Comparison of ENCODE assay signal across 8 cellular contexts in genomic region chr4:145481942-145482208, GRCh38. TPM values are rescaled to one million over a fixed set of nuclear protein-coding genes. Genes with fewer than 3 reads are reported as not detected.
A peak's percentile ranks its signal among the peaks of the same experiment; 100 is the strongest.
DNase-seq lines count a peak whose midpoint lies in the region; ATAC-seq and TF ChIP-seq lines count a peak whose summit lies in the region.

No MANE protein-coding gene starts in this region.

- H3K4me1 ChIP-seq in HEK293 (ENCODE audit: control insufficient read depth, insufficient read depth, low read length) (no peaks in the 10 kb centered on the region), mesodermal cell (ENCODE audit: control insufficient read depth, insufficient read depth, low read length, poor library complexity, severe bottlenecking) (peaks cover 8% of the 10 kb centered on the region)

- H3K27me3 ChIP-seq in brain microvascular endothelial cell (replicated peaks), result no peaks in the 10 kb centered on the region

- H3K27ac ChIP-seq in 22Rv1 (peak overlapping the region; percentile 86), HEK293 (ENCODE audit: extremely low read depth, low read depth, low read length) (peak overlapping the region; percentile 93), brain microvascular endothelial cell (peak overlapping the region; percentile 61), mesodermal cell (ENCODE audit: low read depth, low read length, severe bottlenecking) (peak overlapping the region; percentile 88)

- H3K4me3 ChIP-seq in HEK293 (ENCODE audit: low read depth, low read length) (peak overlapping the region; percentile 72), brain microvascular endothelial cell (ENCODE audit: low read depth, low read length) (peak overlapping the region; percentile 70), mesodermal cell (ENCODE audit: extremely low read depth, insufficient read depth, low read length, poor library complexity, severe bottlenecking) (peak overlapping the region; percentile 78)

- POLR2A ChIA-PET in HEK293 (lab: Yijun Ruan, JAX), result no interaction called here

- CTCF ChIA-PET in HEK293 (lab: Yijun Ruan, JAX), result no interaction called here

- H3K9me3 ChIP-seq in HEK293 (ENCODE audit: control insufficient read depth, insufficient read depth, low read depth, low read length), result no peaks in the 10 kb centered on the region
- H3K9me3 ChIP-seq in mesodermal cell (ENCODE audit: control insufficient read depth, low read length), result no peaks in the 10 kb centered on the region

- no peak for DNase-seq in brain microvascular endothelial cell
- no peak for DNase-seq in RPMI8226
- no peak for DNase-seq in DMS79 (lab: John Stamatoyannopoulos, UW)

- H3K36me3 ChIP-seq in HEK293 (ENCODE audit: control insufficient read depth in 2 of 2, insufficient read depth in 1 of 2, low read length in 2 of 2) (no peaks in the 10 kb centered on the region), brain microvascular endothelial cell (replicated peaks) (no peaks in the 10 kb centered on the region), mesodermal cell (ENCODE audit: control insufficient read depth, insufficient read depth, low read length) (no peaks in the 10 kb centered on the region)

- in situ Hi-C loops in brain microvascular endothelial cell (cut with HindIII; ENCODE audit: low pct_ligation_motif_present, low sequenced_read_pairs), result no loop called here

- TF ChIP-seq CTCF in 22Rv1 (IDR thresholded peaks at IDR 0.05) (no peak), HEK293 (tag by site-specific recombination; IDR thresholded peaks at IDR 0.05) (no peak), brain microvascular endothelial cell (IDR thresholded peaks at IDR 0.05; ENCODE audit: low read depth, low read length, missing control alignments) (no peak)

- WGBS in mesodermal cell (ENCODE audit: insufficient coverage in 2 of 2), 2 experiments, result 0 to 1% methylated on average over 28 to 36 of the region's 42 CpGs

- ATAC-seq in GM21381 (IDR thresholded peaks at IDR 0.05; ENCODE audit: unreplicated experiment) (no peak), HG02973 (IDR thresholded peaks at IDR 0.05; ENCODE audit: unreplicated experiment) (no peak)

TF ChIP-seq in HEK293, 187 proteins besides CTCF, POLR2A, EP300 and RAD21:
- no peak for TF ChIP-seq KLF1 (tag by site-specific recombination; IDR thresholded peaks at IDR 0.05)
- no peak for TF ChIP-seq TCF7L2 (IDR thresholded peaks at IDR 0.05; ENCODE audit: borderline replicate concordance, low read depth, low read length)
- no peak for TF ChIP-seq ZNF548 (tag by site-specific recombination; IDR thresholded peaks at IDR 0.05)
- TF ChIP-seq ZFP37 (tag by site-specific recombination; IDR thresholded peaks at IDR 0.05), result no peak
- no peak for TF ChIP-seq ZNF426 (tag by site-specific recombination; IDR thresholded peaks at IDR 0.05)
- TF ChIP-seq ZNF488 (tag by site-specific recombination; IDR thresholded peaks at IDR 0.05), result no peak
- no peak for TF ChIP-seq ZNF175 (tag by site-specific recombination; IDR thresholded peaks at IDR 0.05)

RNA-seq across cellular contexts. Expression of gene SMAD1, which starts 0.2 kb away (rescaled TPM):
- polyA plus RNA-seq in mesodermal cell (2013, experiment 1 of 2), result 21.1 TPM
- 22.5 TPM for polyA plus RNA-seq in mesodermal cell (2013, experiment 2 of 2)
